Comparison of ENCODE assay signal across 8 cellular contexts in genomic region chr9:19457694-19458009, GRCh38. TPM values are rescaled to one million over a fixed set of nuclear protein-coding genes. Genes with fewer than 3 reads are reported as not detected.
DNase-seq lines count a peak whose midpoint lies in the region; ATAC-seq and TF ChIP-seq lines count a peak whose summit lies in the region.

No MANE protein-coding gene starts in this region.

- H3K9me3 ChIP-seq in T-helper 17 cell (ENCODE audit: control insufficient read depth, low read length, poor library complexity, severe bottlenecking): no peaks in the 10 kb centered on the region

- no peak overlapping the region for H3K27ac Mint-ChIP-seq in T-helper 17 cell
- peak overlapping the region in 2 of 3 experiments; percentile 6 to 16 for H3K27ac Mint-ChIP-seq in nephron

- DNase-seq in T-helper 17 cell (no peak), NCI-H2196 (lab: John Stamatoyannopoulos, UW; ENCODE audit: unreplicated experiment) (no peak), AG08396 (ENCODE audit: low spot score) (no peak), HK-2 (ENCODE audit: unreplicated experiment) (no peak), putamen (ENCODE audit: low spot score) (no peak)

- H3K4me3 Mint-ChIP-seq in T-helper 17 cell: peak overlapping the region; percentile 25
- peak overlapping the region; percentile 4 to 30 (median 15) for H3K4me3 Mint-ChIP-seq in nephron

- TF ChIP-seq CTCF in nephron (IDR thresholded peaks at IDR 0.05; ENCODE audit: unreplicated experiment in 3 of 3): no peak

- H3K27me3 Mint-ChIP-seq in T-helper 17 cell: peaks cover 7% of the 10 kb centered on the region
- peaks cover 4% of the 10 kb centered on the region for H3K27me3 Mint-ChIP-seq in nephron (ENCODE audit: low read depth)

- H3K4me1 Mint-ChIP-seq in T-helper 17 cell: peaks cover 6% of the 10 kb centered on the region
- peaks cover 6% of the 10 kb centered on the region for H3K4me1 Mint-ChIP-seq in nephron

- no peaks in the 10 kb centered on the region for H3K9me3 Mint-ChIP-seq in nephron

- peak; percentile 36 for ATAC-seq in GM18498 (IDR thresholded peaks at IDR 0.05; ENCODE audit: unreplicated experiment)
- ATAC-seq in GM21825 (IDR thresholded peaks at IDR 0.05; ENCODE audit: unreplicated experiment): peak; percentile 22
- peak; percentile 18 for ATAC-seq in T-helper 17 cell

- H3K36me3 Mint-ChIP-seq in T-helper 17 cell (ENCODE audit: low read depth) (no peaks in the 10 kb centered on the region), nephron (ENCODE audit: low read depth) (no peaks in the 10 kb centered on the region)

RNA-seq across cellular contexts. Expression of gene ACER2, which starts 48.8 kb away (rescaled TPM):
- 1 to 10 TPM; 1.8 to 7.8 TPM for total RNA-seq in T-helper 17 cell
